ENCODE assay signal across 13 cellular contexts in genomic region chr2:86202702-86203101, GRCh38.
"Had no signal": no experiment of that assay in that cellular context is flagged by ENCODE, and none has a peak within 500 bp of the region (broad histone marks: within the 10 kb centered on the region; RNA-seq: fewer than 3 reads in every experiment).

No MANE protein-coding gene starts in this region.

- H3K27me3 ChIP-seq: adrenal gland, left lung, ovary, thyroid gland, uterus had no signal

- H3K9me3 Mint-ChIP-seq: dendritic cell treated with granulocyte-macrophage colony-stimulating factor and Interleukin-4, amounts not matched to agents 40 ng/mL and 50 ng/mL, for 4 days had no signal

- H3K4me1 ChIP-seq: uterus had no signal

- H3K27me3 Mint-ChIP-seq: dendritic cell treated with granulocyte-macrophage colony-stimulating factor and Interleukin-4, amounts not matched to agents 40 ng/mL and 50 ng/mL, for 4 days had no signal

- H3K27ac ChIP-seq: adrenal gland, left lung, ovary, thyroid gland, uterus had no signal

- H3K36me3 ChIP-seq: ovary, uterus had no signal

- H3K4me3 ChIP-seq: adrenal gland, left lung, ovary, thyroid gland, uterus had no signal

- H3K4me3 Mint-ChIP-seq: dendritic cell treated with granulocyte-macrophage colony-stimulating factor and Interleukin-4, amounts not matched to agents 40 ng/mL and 50 ng/mL, for 4 days had no signal

- ATAC-seq: left lung had no signal

- DNase-seq: activated CD4-positive, alpha-beta T cell treated with anti-CD3 and anti-CD28 coated beads for 1 hour; activated CD4-positive, alpha-beta T cell treated with anti-CD3 and anti-CD28 coated beads, Interleukin-2, amount 50 U/mL, for 48 hours; activated naive CD4-positive, alpha-beta T cell; adrenal gland; cerebellar nuclear complex; left lung; ovary; stimulated activated CD4-positive, alpha-beta T cell treated with anti-CD3 and anti-CD28 coated beads, Interleukin-15, amount 100 ng/mL, for 24 hours; stimulated activated CD4-positive, alpha-beta T cell treated with anti-CD3 and anti-CD28 coated beads, Interleukin-4, amount 100 ng/mL, for 4 hours; thyroid gland; uterus had no signal

- H3K27ac Mint-ChIP-seq: dendritic cell treated with granulocyte-macrophage colony-stimulating factor and Interleukin-4, amounts not matched to agents 40 ng/mL and 50 ng/mL, for 4 days had no signal

- FAIRE-seq: islet of Langerhans had no signal

- H3K9me3 ChIP-seq: adrenal gland, left lung, ovary, thyroid gland, uterus had no signal
